18 cellular contexts compared by ENCODE assay signal in genomic region chr5:103800728-103801127, GRCh38.
DNase-seq lines count a peak whose midpoint lies in the region; TF ChIP-seq lines count a peak whose summit lies in the region.
"Had no signal": no experiment of that assay in that cellular context is flagged by ENCODE, and none has a peak within 500 bp of the region (broad histone marks: within the 10 kb centered on the region; RNA-seq: fewer than 3 reads in every experiment).

No MANE protein-coding gene starts in this region.

- CTCF ChIA-PET in CD4-positive, alpha-beta memory T cell (lab: Charles Lee; ENCODE audit: partially characterized antibody) = no interaction called here

- no peaks in the 10 kb centered on the region for H3K36me3 ChIP-seq in CD4-positive, alpha-beta memory T cell (ENCODE audit: insufficient read depth, low read length)
- no peaks in the 10 kb centered on the region for H3K36me3 ChIP-seq in esophagus squamous epithelium
- H3K36me3 ChIP-seq: cardiac muscle cell had no signal

- no peak for TF ChIP-seq POLR2A in esophagus squamous epithelium (IDR thresholded peaks at IDR 0.05)

- no peak overlapping the region for H3K4me3 ChIP-seq in choroid plexus epithelial cell (ENCODE audit: low read depth, low read length)
- H3K4me3 ChIP-seq in CD4-positive, alpha-beta memory T cell (ENCODE audit: low read length in 2 of 2) = no peak overlapping the region
- H3K4me3 ChIP-seq in esophagus squamous epithelium = no peak overlapping the region
- H3K4me3 ChIP-seq: cardiac muscle cell had no signal

- no peaks in the 10 kb centered on the region for H3K9me3 ChIP-seq in CD4-positive, alpha-beta memory T cell (ENCODE audit: control insufficient read depth in 1 of 2, low read length in 2 of 2)
- H3K9me3 ChIP-seq in esophagus squamous epithelium = no peaks in the 10 kb centered on the region

- peak overlapping the region in 1 of 7 donors; percentile 31 for H3K27ac Mint-ChIP-seq in CD4-positive, alpha-beta memory T cell
- H3K27ac Mint-ChIP-seq: activated CD4-positive, alpha-beta memory T cell treated with anti-CD3 and anti-CD28 coated beads, Interleukin-2, amount 10 ng/mL, durations not matched to agents 7 days and 5 days; activated naive CD4-positive, alpha-beta T cell treated with anti-CD3 and anti-CD28 coated beads, Interleukin-2, amount 10 ng/mL, durations not matched to agents 7 days and 5 days; nephron progenitor cell; T-helper 17 cell had no signal

- no peak for TF ChIP-seq CTCF in choroid plexus epithelial cell (conservative IDR thresholded peaks at IDR 0.05; ENCODE audit: low read depth, low read length)
- no peak for TF ChIP-seq CTCF in esophagus squamous epithelium (IDR thresholded peaks at IDR 0.05)

- no peaks in the 10 kb centered on the region for H3K4me1 Mint-ChIP-seq in CD4-positive, alpha-beta memory T cell
- H3K4me1 Mint-ChIP-seq: activated CD4-positive, alpha-beta memory T cell treated with anti-CD3 and anti-CD28 coated beads, Interleukin-2, amount 10 ng/mL, durations not matched to agents 7 days and 5 days; activated naive CD4-positive, alpha-beta T cell treated with anti-CD3 and anti-CD28 coated beads, Interleukin-2, amount 10 ng/mL, durations not matched to agents 7 days and 5 days; T-helper 17 cell had no signal

- peak; percentile 12 for DNase-seq in HCEC 1CT
- peak; percentile 78 for DNase-seq in NCI-H226
- peak; percentile 81 for DNase-seq in choroid plexus epithelial cell (ENCODE audit: low read depth)
- peak; percentile 44 for DNase-seq in myocyte (ENCODE audit: low read depth)
- no peak for DNase-seq in CD4-positive, alpha-beta memory T cell
- DNase-seq in esophagus squamous epithelium (lab: John Stamatoyannopoulos, UW) = no peak
- no peak for DNase-seq in D341Med (ENCODE audit: low spot score)
- DNase-seq: activated CD4-positive, alpha-beta memory T cell treated with anti-CD3 and anti-CD28 coated beads, Interleukin-2, amount 10 ng/mL, durations not matched to agents 7 days and 5 days; activated naive CD4-positive, alpha-beta T cell treated with anti-CD3 and anti-CD28 coated beads, Interleukin-2, amount 10 ng/mL, durations not matched to agents 7 days and 5 days; activated T-cell treated with anti-CD3 and anti-CD28 coated beads, Interleukin-2, amount 50 U/mL, for 1 hour; Calu3; NCI-H1436; NCI-H524; nephron progenitor cell; SHP77; stimulated activated CD4-positive, alpha-beta T cell treated with anti-CD3 and anti-CD28 coated beads, Interleukin-12 subunit alpha, Interleukin-12 subunit beta, amount 100 ng/mL, for 4 hours; T-helper 17 cell had no signal

- no peaks in the 10 kb centered on the region for H3K36me3 Mint-ChIP-seq in CD4-positive, alpha-beta memory T cell
- H3K36me3 Mint-ChIP-seq: activated naive CD4-positive, alpha-beta T cell treated with anti-CD3 and anti-CD28 coated beads, Interleukin-2, amount 10 ng/mL, durations not matched to agents 7 days and 5 days had no signal

- intact Hi-C loops in CD4-positive, alpha-beta memory T cell (cut with micrococcal nuclease) = no loop called here
- intact Hi-C loops in esophagus squamous epithelium (cut with DNase I) = no loop called here

- peaks cover 0 to 19% (median 5%) of the 10 kb centered on the region in 8 donors for H3K9me3 Mint-ChIP-seq in CD4-positive, alpha-beta memory T cell

- no peak overlapping the region for H3K4me3 Mint-ChIP-seq in CD4-positive, alpha-beta memory T cell
- H3K4me3 Mint-ChIP-seq: activated CD4-positive, alpha-beta memory T cell treated with anti-CD3 and anti-CD28 coated beads, Interleukin-2, amount 10 ng/mL, durations not matched to agents 7 days and 5 days; activated naive CD4-positive, alpha-beta T cell treated with anti-CD3 and anti-CD28 coated beads, Interleukin-2, amount 10 ng/mL, durations not matched to agents 7 days and 5 days; nephron progenitor cell; T-helper 17 cell had no signal

- 0 to 32% methylated on average over 1 of the region's 1 CpG for WGBS in esophagus squamous epithelium, 2 donors

- H3K27me3 ChIP-seq in CD4-positive, alpha-beta memory T cell (ENCODE audit: insufficient read depth, low read length) = no peaks in the 10 kb centered on the region
- no peaks in the 10 kb centered on the region for H3K27me3 ChIP-seq in esophagus squamous epithelium
- H3K27me3 ChIP-seq: cardiac muscle cell had no signal

- POLR2A ChIA-PET in CD4-positive, alpha-beta memory T cell (lab: Charles Lee; ENCODE audit: partially characterized antibody) = no interaction called here

- H3K27me3 Mint-ChIP-seq in CD4-positive, alpha-beta memory T cell = no peaks in the 10 kb centered on the region
- H3K27me3 Mint-ChIP-seq: activated CD4-positive, alpha-beta memory T cell treated with anti-CD3 and anti-CD28 coated beads, Interleukin-2, amount 10 ng/mL, durations not matched to agents 7 days and 5 days; activated naive CD4-positive, alpha-beta T cell treated with anti-CD3 and anti-CD28 coated beads, Interleukin-2, amount 10 ng/mL, durations not matched to agents 7 days and 5 days; T-helper 17 cell had no signal

- no peaks in the 10 kb centered on the region for H3K4me1 ChIP-seq in CD4-positive, alpha-beta memory T cell (ENCODE audit: insufficient read depth, low read length)
- no peaks in the 10 kb centered on the region for H3K4me1 ChIP-seq in esophagus squamous epithelium

- H3K27ac ChIP-seq in CD4-positive, alpha-beta memory T cell (ENCODE audit: low read depth, low read length) = no peak overlapping the region
- no peak overlapping the region for H3K27ac ChIP-seq in esophagus squamous epithelium
- H3K27ac ChIP-seq: cardiac muscle cell had no signal

Comparison
In these comparisons a context has a peak if more than half of its experiments do, and no peak if none do; other contexts are left out.
1. DNase-seq: peak in HCEC 1CT (single experiment), NCI-H226 (single experiment), choroid plexus epithelial cell (single experiment) and myocyte (single experiment); none in CD4-positive, alpha-beta memory T cell (0 of 5), esophagus squamous epithelium (single experiment) and D341Med (single experiment).